7 cellular contexts compared by ENCODE assay signal in the genomic region with DNA sequence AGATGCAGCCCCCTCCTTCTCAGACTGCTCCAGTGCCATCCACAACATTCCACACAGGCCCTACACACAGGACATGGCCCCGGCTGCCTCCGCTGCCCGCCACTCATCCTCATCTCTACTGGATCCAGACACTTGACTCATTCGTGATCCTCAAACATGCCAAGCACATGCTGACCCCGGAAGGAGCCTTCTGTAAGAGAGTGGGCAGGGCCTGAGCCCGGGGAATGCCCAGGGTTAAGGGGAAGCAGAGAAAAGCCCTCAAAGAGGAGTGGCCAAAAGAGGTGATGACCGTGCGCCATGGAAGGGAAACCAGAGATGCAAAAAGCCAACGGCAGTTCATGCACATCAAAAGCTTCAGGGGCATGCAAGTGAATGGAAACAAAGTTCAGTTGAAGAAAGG. TPM values are rescaled to one million over a fixed set of nuclear protein-coding genes. Genes with fewer than 3 reads are reported as not detected.
DNase-seq lines count a peak whose midpoint lies in the region; ATAC-seq and TF ChIP-seq lines count a peak whose summit lies in the region.

No MANE protein-coding gene starts in this region.

- 77 to 85% methylated on average over 8 of the region's 9 CpGs for WGBS in lower leg skin, 2 donors

- CTCF ChIA-PET in activated naive CD4-positive, alpha-beta T cell treated with anti-CD3 and anti-CD28 coated beads, Interleukin-2, amount 10 ng/mL, durations not matched to agents 7 days and 5 days (lab: Charles Lee), result no interaction called here

- intact Hi-C loops in lower leg skin (cut with DNase I; ENCODE audit: low total_unique reads), result no loop called here

- peaks cover 70% of the 10 kb centered on the region for H3K36me3 Mint-ChIP-seq in activated naive CD4-positive, alpha-beta T cell treated with anti-CD3 and anti-CD28 coated beads, Interleukin-2, amount 10 ng/mL, durations not matched to agents 7 days and 5 days
- peaks cover 81% of the 10 kb centered on the region for H3K36me3 Mint-ChIP-seq in stimulated activated effector memory CD8-positive, alpha-beta T cell treated with anti-CD3 and anti-CD28 coated beads, Interleukin-12 subunit alpha, Interleukin-12 subunit beta, amount 100 ng/mL, for 72 hours

- H3K9me3 Mint-ChIP-seq in activated naive CD4-positive, alpha-beta T cell treated with anti-CD3 and anti-CD28 coated beads, Interleukin-2, amount 10 ng/mL, durations not matched to agents 7 days and 5 days, result no peaks in the 10 kb centered on the region
- no peaks in the 10 kb centered on the region for H3K9me3 Mint-ChIP-seq in stimulated activated effector memory CD8-positive, alpha-beta T cell treated with anti-CD3 and anti-CD28 coated beads, Interleukin-12 subunit alpha, Interleukin-12 subunit beta, amount 100 ng/mL, for 72 hours

- H3K27me3 Mint-ChIP-seq in activated naive CD4-positive, alpha-beta T cell treated with anti-CD3 and anti-CD28 coated beads, Interleukin-2, amount 10 ng/mL, durations not matched to agents 7 days and 5 days, result no peaks in the 10 kb centered on the region

- TF ChIP-seq CTCF in lower leg skin (IDR thresholded peaks at IDR 0.05), result no peak

- H3K4me3 ChIP-seq in lower leg skin (ENCODE audit: low read depth, poor library complexity, severe bottlenecking), result no peak overlapping the region

- ATAC-seq in GM19372 (IDR thresholded peaks at IDR 0.05; ENCODE audit: low read depth, unreplicated experiment), result peak; percentile 80
- ATAC-seq in HG03175 (IDR thresholded peaks at IDR 0.05; ENCODE audit: unreplicated experiment), result peak; percentile 81
- ATAC-seq in stimulated activated effector memory CD8-positive, alpha-beta T cell treated with anti-CD3 and anti-CD28 coated beads, Interleukin-12 subunit alpha, Interleukin-12 subunit beta, amount 100 ng/mL, for 72 hours, result peak; percentile 70

- DNase-seq in activated naive CD4-positive, alpha-beta T cell treated with anti-CD3 and anti-CD28 coated beads, Interleukin-2, amount 10 ng/mL, durations not matched to agents 7 days and 5 days, result peak; percentile 52
- no peak for DNase-seq in stimulated activated effector memory CD8-positive, alpha-beta T cell treated with anti-CD3 and anti-CD28 coated beads, Interleukin-12 subunit alpha, Interleukin-12 subunit beta, amount 100 ng/mL, for 72 hours (ENCODE audit: low spot score in 2 of 2)
- DNase-seq in DMS 273 treated with DMSO at 0.1 percent for 48 hours (lab: John Stamatoyannopoulos, UW) (no peak), lower leg skin (ENCODE audit: low spot score in 2 of 2) (no peak), NCI-H524 treated with DMSO at 0.1 percent for 48 hours (lab: John Stamatoyannopoulos, UW) (no peak)

- no peak for TF ChIP-seq POLR2A in lower leg skin (IDR thresholded peaks at IDR 0.05)

- peak overlapping the region; percentile 37 for H3K4me3 Mint-ChIP-seq in activated naive CD4-positive, alpha-beta T cell treated with anti-CD3 and anti-CD28 coated beads, Interleukin-2, amount 10 ng/mL, durations not matched to agents 7 days and 5 days
- peak overlapping the region; percentile 35 for H3K4me3 Mint-ChIP-seq in stimulated activated effector memory CD8-positive, alpha-beta T cell treated with anti-CD3 and anti-CD28 coated beads, Interleukin-12 subunit alpha, Interleukin-12 subunit beta, amount 100 ng/mL, for 72 hours

- peak overlapping the region; percentile 89 for H3K27ac Mint-ChIP-seq in activated naive CD4-positive, alpha-beta T cell treated with anti-CD3 and anti-CD28 coated beads, Interleukin-2, amount 10 ng/mL, durations not matched to agents 7 days and 5 days
- peak overlapping the region; percentile 8 for H3K27ac Mint-ChIP-seq in stimulated activated effector memory CD8-positive, alpha-beta T cell treated with anti-CD3 and anti-CD28 coated beads, Interleukin-12 subunit alpha, Interleukin-12 subunit beta, amount 100 ng/mL, for 72 hours

- peaks cover 65% of the 10 kb centered on the region for H3K4me1 Mint-ChIP-seq in activated naive CD4-positive, alpha-beta T cell treated with anti-CD3 and anti-CD28 coated beads, Interleukin-2, amount 10 ng/mL, durations not matched to agents 7 days and 5 days
- peaks cover 63% of the 10 kb centered on the region for H3K4me1 Mint-ChIP-seq in stimulated activated effector memory CD8-positive, alpha-beta T cell treated with anti-CD3 and anti-CD28 coated beads, Interleukin-12 subunit alpha, Interleukin-12 subunit beta, amount 100 ng/mL, for 72 hours

RNA-seq across cellular contexts. Expression of a gene that starts 46.1 kb away (rescaled TPM):
- total RNA-seq in lower leg skin, result 10 to 100 TPM; 11.2 to 39.5 (median 25.6) TPM
